Comparison of ENCODE assay signal across 16 cellular contexts in the genomic region with DNA sequence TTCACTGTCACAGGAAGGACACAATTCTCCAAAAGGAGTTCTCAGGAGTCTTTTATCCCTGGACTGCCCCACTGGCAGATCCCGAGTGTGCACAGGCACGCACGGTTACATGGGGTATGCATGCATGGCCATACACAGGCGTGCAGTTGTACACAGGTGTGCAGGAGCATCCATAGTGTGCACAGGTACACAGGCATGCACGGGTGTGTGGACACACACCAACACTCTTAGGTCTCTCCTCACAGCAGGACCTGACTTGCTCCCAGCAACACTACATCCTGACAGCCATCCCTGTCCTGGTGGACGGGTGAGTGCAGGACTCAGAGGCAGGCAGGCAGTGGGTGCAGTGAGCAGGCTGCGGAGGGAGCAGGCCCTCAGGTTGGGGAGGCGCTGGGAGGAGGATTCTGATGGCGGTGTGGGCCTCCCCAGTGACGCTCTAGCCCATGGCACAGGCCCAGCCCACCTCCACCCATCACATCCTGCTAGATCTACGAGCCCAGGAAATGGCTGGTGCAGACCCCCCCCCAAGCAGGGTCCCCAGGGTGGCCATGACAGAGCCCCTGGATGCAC. TPM values are rescaled to one million over a fixed set of nuclear protein-coding genes. Genes with fewer than 3 reads are reported as not detected.
DNase-seq lines count a peak whose midpoint lies in the region; ATAC-seq, FAIRE-seq and TF ChIP-seq lines count a peak whose summit lies in the region.
"Had no signal": no experiment of that assay in that cellular context is flagged by ENCODE, and none has a peak within 500 bp of the region (broad histone marks: within the 10 kb centered on the region; RNA-seq: fewer than 3 reads in every experiment).

No MANE protein-coding gene starts in this region.

- no peaks in the 10 kb centered on the region for H3K9me2 ChIP-seq in OCI-LY7 (ENCODE audit: insufficient read depth, low read length)

- H3K9me3 Mint-ChIP-seq in activated CD8-positive, alpha-beta memory T cell treated with anti-CD3 and anti-CD28 coated beads, Interleukin-2, amount 10 ng/mL, durations not matched to agents 7 days and 5 days (ENCODE audit: low read depth): peaks cover 9% of the 10 kb centered on the region

- peaks cover 23% of the 10 kb centered on the region for H3K4me1 Mint-ChIP-seq in activated CD8-positive, alpha-beta memory T cell treated with anti-CD3 and anti-CD28 coated beads, Interleukin-2, amount 10 ng/mL, durations not matched to agents 7 days and 5 days

- no peak overlapping the region for H3K4me3 Mint-ChIP-seq in activated CD8-positive, alpha-beta memory T cell treated with anti-CD3 and anti-CD28 coated beads, Interleukin-2, amount 10 ng/mL, durations not matched to agents 7 days and 5 days
- H3K4me3 Mint-ChIP-seq: activated naive CD8-positive, alpha-beta T cell; CD4-positive, alpha-beta memory T cell; stimulated activated effector memory CD8-positive, alpha-beta T cell treated with anti-CD3 and anti-CD28 coated beads, Interleukin-12 subunit alpha, Interleukin-12 subunit beta, amount 100 ng/mL, for 72 hours had no signal

- H3K9ac ChIP-seq in kidney (ENCODE audit: low read length in 2 of 2): no peak overlapping the region

- no TSS peak for BruUV-seq in OCI-LY7 (replicated peaks; lab: Mats Ljungman, UMichigan)

- H3K4me1 ChIP-seq in kidney (ENCODE audit: control insufficient read depth in 1 of 2, insufficient read depth in 1 of 2, low read depth in 1 of 2, low read length in 2 of 2) (peaks cover 0 to 4% of the 10 kb centered on the region in 2 donors), spleen (peaks cover 0 to 44% (median 0%) of the 10 kb centered on the region in 6 donors), OCI-LY7 (ENCODE audit: insufficient read depth, low read length, poor library complexity, severe bottlenecking) (no peaks in the 10 kb centered on the region)

- WGBS in spleen, 5 donors: 86 to 91% (median 88%) methylated on average over 10 to 11 of the region's 11 CpGs

- H3K36me3 Mint-ChIP-seq in activated CD8-positive, alpha-beta memory T cell treated with anti-CD3 and anti-CD28 coated beads, Interleukin-2, amount 10 ng/mL, durations not matched to agents 7 days and 5 days: peaks cover 16% of the 10 kb centered on the region

- CTCF ChIA-PET in activated CD8-positive, alpha-beta memory T cell treated with anti-CD3 and anti-CD28 coated beads, Interleukin-2, amount 10 ng/mL, durations not matched to agents 7 days and 5 days (lab: Charles Lee): no interaction called here
- CTCF ChIA-PET in OCI-LY7 (lab: Charles Lee; ENCODE audit: unreplicated experiment): no interaction called here

- no peaks in the 10 kb centered on the region for H3K79me2 ChIP-seq in OCI-LY7 (ENCODE audit: insufficient read depth, low read depth, low read length)

- no peaks in the 10 kb centered on the region for H4K20me1 ChIP-seq in OCI-LY7 (ENCODE audit: insufficient read depth, low read length)

- no peak overlapping the region for H3K4me2 ChIP-seq in OCI-LY7 (ENCODE audit: low read length)
- H3K4me2 ChIP-seq: smooth muscle cell had no signal

- no peak for TF ChIP-seq CTCF in VCaP (conservative IDR thresholded peaks at IDR 0.05)
- no peak for TF ChIP-seq CTCF in kidney (IDR thresholded peaks at IDR 0.05; ENCODE audit: borderline replicate concordance, extremely low read depth, insufficient read depth)
- no peak for TF ChIP-seq CTCF in spleen (IDR thresholded peaks at IDR 0.05 in 8 of 11, conservative IDR thresholded peaks at IDR 0.05 in 3 of 11)
- TF ChIP-seq CTCF in foreskin fibroblast (IDR thresholded peaks at IDR 0.05; ENCODE audit: low read depth, low read length): no peak
- TF ChIP-seq CTCF in OCI-LY7 (conservative IDR thresholded peaks at IDR 0.05; ENCODE audit: low read length): no peak

- peak overlapping the region; percentile 45 for H3K27ac Mint-ChIP-seq in activated CD8-positive, alpha-beta memory T cell treated with anti-CD3 and anti-CD28 coated beads, Interleukin-2, amount 10 ng/mL, durations not matched to agents 7 days and 5 days
- H3K27ac Mint-ChIP-seq: activated naive CD8-positive, alpha-beta T cell; stimulated activated effector memory CD8-positive, alpha-beta T cell treated with anti-CD3 and anti-CD28 coated beads, Interleukin-12 subunit alpha, Interleukin-12 subunit beta, amount 100 ng/mL, for 72 hours had no signal

- H2AFZ ChIP-seq in OCI-LY7 (ENCODE audit: low read length): no peak overlapping the region

- no peak for TF ChIP-seq POLR2A in spleen (IDR thresholded peaks at IDR 0.05)

- H3K27ac ChIP-seq in VCaP (peak overlapping the region; percentile 100), kidney (ENCODE audit: low read depth in 2 of 2, low read length in 2 of 2) (no peak overlapping the region), spleen (peak overlapping the region in 1 of 8 donors; percentile 70), OCI-LY7 (ENCODE audit: low read depth, low read length, poor library complexity, severe bottlenecking) (no peak overlapping the region)
- H3K27ac ChIP-seq: heart right ventricle had no signal

- H3K4me3 ChIP-seq in kidney (ENCODE audit: low read length in 2 of 2) (no peak overlapping the region), spleen (no peak overlapping the region), foreskin fibroblast (ENCODE audit: low read depth in 1 of 2, low read length in 2 of 2) (no peak overlapping the region), OCI-LY7 (ENCODE audit: low read depth, low read length, poor library complexity, severe bottlenecking) (no peak overlapping the region)
- H3K4me3 ChIP-seq: heart right ventricle, smooth muscle cell had no signal

- DNase-seq in activated CD8-positive, alpha-beta memory T cell treated with anti-CD3 and anti-CD28 coated beads, Interleukin-2, amount 10 ng/mL, durations not matched to agents 7 days and 5 days: no peak
- no peak for DNase-seq in activated CD8-positive, alpha-beta memory T cell treated with anti-CD3 and anti-CD28 coated beads, Interleukin-2, amount 50 U/mL, for 48 hours
- DNase-seq in kidney: peak; percentile 62
- DNase-seq in spleen: peak; percentile 69
- no peak for DNase-seq in foreskin fibroblast
- no peak for DNase-seq in OCI-LY7 (ENCODE audit: low spot score)
- no peak for DNase-seq in retina
- DNase-seq: MV-4-11, NCI-H526 treated with DMSO at 0.1 percent for 48 hours had no signal

- intact Hi-C loops in kidney (cut with DNase I) (no loop called here), spleen (cut with DNase I; ENCODE audit: low total_unique reads) (no loop called here), OCI-LY7 (cut with micrococcal nuclease; ENCODE audit: unreplicated experiment) (no loop called here)

- no peak for FAIRE-seq in kidney (lab: Jason Lieb, UNC)
- FAIRE-seq: islet of Langerhans had no signal

- H3K36me3 ChIP-seq in kidney (ENCODE audit: control insufficient read depth in 1 of 2, insufficient read depth in 2 of 2, low read length in 2 of 2) (peaks cover 3 to 5% of the 10 kb centered on the region in 2 donors), spleen (peaks cover 0 to 88% (median 45%) of the 10 kb centered on the region in 6 donors), OCI-LY7 (ENCODE audit: insufficient read depth, low read length) (peaks cover 9% of the 10 kb centered on the region)

- POLR2A ChIA-PET in OCI-LY7 (lab: Charles Lee): no interaction called here

- ATAC-seq in activated CD8-positive, alpha-beta memory T cell treated with anti-CD3 and anti-CD28 coated beads, Interleukin-2, amount 10 ng/mL, durations not matched to agents 7 days and 5 days: no peak
- ATAC-seq: stimulated activated effector memory CD8-positive, alpha-beta T cell treated with anti-CD3 and anti-CD28 coated beads, Interleukin-12 subunit alpha, Interleukin-12 subunit beta, amount 100 ng/mL, for 72 hours had no signal

- H3K9me3 ChIP-seq in kidney (ENCODE audit: control insufficient read depth in 1 of 2, low read length in 2 of 2): peaks cover 0 to 6% of the 10 kb centered on the region in 2 donors
- peaks cover 0 to 16% (median 13%) of the 10 kb centered on the region in 8 donors for H3K9me3 ChIP-seq in spleen
- peaks cover 11% of the 10 kb centered on the region; the same call in 1 of the 2 replicates for H3K9me3 ChIP-seq in OCI-LY7 (ENCODE audit: low read length)

- H3K27me3 Mint-ChIP-seq in activated CD8-positive, alpha-beta memory T cell treated with anti-CD3 and anti-CD28 coated beads, Interleukin-2, amount 10 ng/mL, durations not matched to agents 7 days and 5 days: no peaks in the 10 kb centered on the region
- H3K27me3 Mint-ChIP-seq: activated naive CD8-positive, alpha-beta T cell; CD4-positive, alpha-beta memory T cell had no signal

- no peaks in the 10 kb centered on the region for H3K27me3 ChIP-seq in spleen (replicated peaks in 1 of 7)
- H3K27me3 ChIP-seq: heart right ventricle had no signal

RNA-seq across cellular contexts. Expression of gene SLC19A1, which starts 28.4 kb away (rescaled TPM):
- total RNA-seq in activated CD8-positive, alpha-beta memory T cell treated with anti-CD3 and anti-CD28 coated beads, Interleukin-2, amount 10 ng/mL, durations not matched to agents 7 days and 5 days: 10 to 100 TPM; 53.2 to 60.2 TPM
- total RNA-seq in kidney: 7.2 TPM
- 5.1 TPM for polyA plus RNA-seq in kidney (ENCODE audit: insufficient read depth, low read depth, low replicate concordance)
- 10 to 100 TPM; 21.6 to 52.8 (median 35.0) TPM for total RNA-seq in spleen
- 10 to 100 TPM in 2 of 3 donors, 1 to 10 TPM in 1; 7.5 to 17.6 (median 13.3) TPM for polyA plus RNA-seq in spleen
- total RNA-seq in OCI-LY7 (2014; rRNA removed; shearing (Covaris generic)): 13.2 and 17.9 TPM in 2 replicates
- total RNA-seq in OCI-LY7 (2022): 41.1 and 41.2 TPM in 2 replicates

Comparison
In these comparisons a context has a peak if more than half of its experiments do, and no peak if none do; other contexts are left out.
1. DNase-seq: peak in kidney (single experiment) and spleen (single experiment); none in activated CD8-positive, alpha-beta memory T cell treated with anti-CD3 and anti-CD28 coated beads, Interleukin-2, amount 10 ng/mL, durations not matched to agents 7 days and 5 days (single experiment), activated CD8-positive, alpha-beta memory T cell treated with anti-CD3 and anti-CD28 coated beads, Interleukin-2, amount 50 U/mL, for 48 hours (single experiment), foreskin fibroblast (0 of 2), OCI-LY7 (single experiment) and retina (single experiment).